Comparison of ENCODE assay signal across 14 cellular contexts in genomic region chr4:30726090-30726668, GRCh38. TPM values are rescaled to one million over a fixed set of nuclear protein-coding genes. Genes with fewer than 3 reads are reported as not detected.
A peak's percentile ranks its signal among the peaks of the same experiment; 100 is the strongest.
DNase-seq lines count a peak whose midpoint lies in the region; ATAC-seq and TF ChIP-seq lines count a peak whose summit lies in the region.
"Had no signal": no experiment of that assay in that cellular context is flagged by ENCODE, and none has a peak within 500 bp of the region (broad histone marks: within the 10 kb centered on the region; RNA-seq: fewer than 3 reads in every experiment).

No MANE protein-coding gene starts in this region.

- H3K27me3 ChIP-seq in RWPE2 (ENCODE audit: insufficient read depth, poor library complexity, severe bottlenecking) (no peaks in the 10 kb centered on the region), foreskin keratinocyte (no peaks in the 10 kb centered on the region), stomach smooth muscle (ENCODE audit: control insufficient read depth in 1 of 2, insufficient read depth in 2 of 2, low read length in 2 of 2) (no peaks in the 10 kb centered on the region)
- H3K27me3 ChIP-seq: brain microvascular endothelial cell had no signal

- H3K9me3 ChIP-seq in RWPE2 (ENCODE audit: severe bottlenecking) (no peaks in the 10 kb centered on the region), stomach smooth muscle (ENCODE audit: control insufficient read depth in 2 of 2, low read length in 2 of 2) (no peaks in the 10 kb centered on the region)

- 0 out of 2 replicates have a peak, but pooled peaks cover 3% of the 10 kb centered on the region for H3K36me3 ChIP-seq in RWPE2 (ENCODE audit: low read depth)
- H3K36me3 ChIP-seq in stomach smooth muscle (ENCODE audit: control insufficient read depth in 2 of 2, insufficient read depth in 2 of 2, low read length in 2 of 2) = peaks cover 2 to 3% of the 10 kb centered on the region in 2 donors
- H3K36me3 ChIP-seq: brain microvascular endothelial cell had no signal

- peaks cover 24% of the 10 kb centered on the region for H3K4me1 ChIP-seq in RWPE2 (ENCODE audit: insufficient read depth, poor library complexity, severe bottlenecking)
- peaks cover 30% of the 10 kb centered on the region for H3K4me1 ChIP-seq in foreskin keratinocyte
- peaks cover 20% of the 10 kb centered on the region for H3K4me1 ChIP-seq in stomach smooth muscle (ENCODE audit: control insufficient read depth, insufficient read depth, low read length)

- no peak overlapping the region for H3K9ac ChIP-seq in stomach smooth muscle (ENCODE audit: low read length in 2 of 2)

- ATAC-seq in RWPE2 (ENCODE audit: low read depth) (no peak), foreskin keratinocyte (no peak), GM18520 (IDR thresholded peaks at IDR 0.05; ENCODE audit: unreplicated experiment) (no peak)
- ATAC-seq: natural killer cell treated with Interleukin-12 subunit alpha and Interleukin-12 subunit beta and Interleukin-15 and Interleukin-18, amount 100 ng/mL, for 72 hours had no signal

- TF ChIP-seq CTCF in RWPE2 (IDR thresholded peaks at IDR 0.05; ENCODE audit: poor library complexity, severe bottlenecking) = no peak
- no peak for TF ChIP-seq CTCF in foreskin keratinocyte (conservative IDR thresholded peaks at IDR 0.05)

- peak overlapping the region; percentile 13 for H3K4me3 ChIP-seq in RWPE2 (ENCODE audit: severe bottlenecking)
- peak overlapping the region; percentile 38 to 97 for H3K4me3 ChIP-seq in stomach smooth muscle (ENCODE audit: low read length in 2 of 2)

- peak; percentile 34 for DNase-seq in NCI-H748 (lab: John Stamatoyannopoulos, UW; ENCODE audit: unreplicated experiment)
- DNase-seq in NCI-H748 treated with DMSO at 0.1 percent for 48 hours (lab: John Stamatoyannopoulos, UW) = no peak
- no peak for DNase-seq in RWPE2 (ENCODE audit: low spot score)
- DNase-seq in foreskin keratinocyte = peak in 1 of 2 donors; percentile 39
- DNase-seq in foreskin melanocyte = no peak
- DNase-seq in HuH-7.5 (ENCODE audit: low spot score) = no peak
- DNase-seq: brain microvascular endothelial cell, COR-L47, KBM-7, NCI-H1694 treated with DMSO at 0.1 percent for 48 hours had no signal

- H3K27ac ChIP-seq in RWPE2 (ENCODE audit: poor library complexity, severe bottlenecking) (no peak overlapping the region), foreskin keratinocyte (peak overlapping the region; percentile 7), stomach smooth muscle (ENCODE audit: low read length) (no peak overlapping the region)
- H3K27ac ChIP-seq: brain microvascular endothelial cell had no signal

RNA-seq across cellular contexts. Expression of gene PCDH7, which starts 6.0 kb away (rescaled TPM):
- total RNA-seq in foreskin keratinocyte = 34.5 and 43.2 TPM in 2 replicates
- 6.7 and 10.9 TPM in 2 replicates for polyA plus RNA-seq in foreskin keratinocyte
- total RNA-seq: activated T-helper 2 cell treated with anti-CD3 and anti-CD28 coated beads, Interferon-gamma antibody, Interleukin-2, Interleukin-4, amounts not matched to agents 10 μg/mL and 5 μg/mL and 100 μg/mL, durations not matched to agents 14 hours and 24 hours and 36 hours; natural killer cell treated with Interleukin-12 subunit alpha and Interleukin-12 subunit beta and Interleukin-15 and Interleukin-18, amount 100 ng/mL, for 72 hours had no signal
